ENCODE assay signal across 11 cellular contexts in the genomic region with DNA sequence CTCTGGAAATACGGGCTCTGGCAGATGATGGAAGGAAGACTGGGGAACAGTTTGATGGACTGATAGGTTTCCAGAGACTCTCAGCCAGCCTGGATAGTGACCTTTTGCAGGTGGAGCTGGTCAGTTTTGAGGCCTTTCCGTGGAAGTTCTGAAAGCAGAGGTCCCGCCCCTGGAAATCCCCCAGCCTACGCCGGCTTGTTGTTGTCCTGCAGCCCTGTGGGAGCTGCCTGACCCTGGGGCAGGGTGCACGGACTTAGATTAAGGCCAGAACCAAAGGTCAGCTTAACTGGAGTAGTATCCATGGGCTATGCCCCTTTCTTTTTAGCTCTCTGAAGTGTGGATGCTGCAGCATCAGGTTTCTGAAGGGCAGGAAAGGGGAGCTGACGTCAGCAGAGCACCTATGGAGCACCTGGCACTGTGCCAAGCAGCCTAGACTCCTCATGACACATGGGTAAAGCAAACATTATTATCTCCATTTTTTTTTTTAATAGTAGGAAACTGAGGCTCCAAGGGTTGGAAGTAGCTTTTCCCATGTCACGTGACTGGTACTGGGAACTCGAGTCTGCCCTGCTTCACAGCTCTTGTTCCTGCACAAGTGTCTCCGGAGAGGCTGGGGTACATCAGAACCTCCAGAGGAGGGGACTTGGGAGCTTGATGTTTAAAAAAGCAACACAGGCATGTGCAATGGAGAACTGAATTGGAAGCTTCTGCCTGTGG. TPM values are rescaled to one million over a fixed set of nuclear protein-coding genes. Genes with fewer than 3 reads are reported as not detected.
DNase-seq lines count a peak whose midpoint lies in the region; ATAC-seq, FAIRE-seq and TF ChIP-seq lines count a peak whose summit lies in the region.
"Had no signal": no experiment of that assay in that cellular context is flagged by ENCODE, and none has a peak within 500 bp of the region (broad histone marks: within the 10 kb centered on the region; RNA-seq: fewer than 3 reads in every experiment).

No MANE protein-coding gene starts in this region.

- peaks cover 0 to 2% of the 10 kb centered on the region in 2 donors for H3K36me3 Mint-ChIP-seq in CD14-positive monocyte

- no peak for TF ChIP-seq CTCF in CD14-positive monocyte (IDR thresholded peaks at IDR 0.05)
- no peak for TF ChIP-seq CTCF in foreskin keratinocyte (conservative IDR thresholded peaks at IDR 0.05)
- no peak for TF ChIP-seq CTCF in GM10266 (IDR thresholded peaks at IDR 0.05; ENCODE audit: control insufficient read depth, insufficient read depth, low read depth, missing control alignments)
- TF ChIP-seq CTCF in kidney (IDR thresholded peaks at IDR 0.05; ENCODE audit: borderline replicate concordance, extremely low read depth, insufficient read depth): no peak
- no peak for TF ChIP-seq CTCF in OCI-LY7 (conservative IDR thresholded peaks at IDR 0.05; ENCODE audit: low read length)

- BruUV-seq in OCI-LY7 (replicated peaks; lab: Mats Ljungman, UMichigan): no TSS peak

- POLR2A ChIA-PET in OCI-LY7 (lab: Charles Lee): interaction anchor here (0.7 to 1.2 kb wide), 6 partner anchors 9 to 57 kb away, joined by 3 to 5 read pairs (median 4); no protein-coding TSS in a partner anchor

- H2AFZ ChIP-seq in OCI-LY7 (ENCODE audit: low read length): no peak overlapping the region

- H3K79me2 ChIP-seq in OCI-LY7 (ENCODE audit: insufficient read depth, low read depth, low read length): no peaks in the 10 kb centered on the region

- H3K27ac Mint-ChIP-seq in CD14-positive monocyte: peak overlapping the region in 4 of 7 donors; percentile 26 to 84 (median 46)

- H3K9me3 ChIP-seq in kidney (ENCODE audit: control insufficient read depth in 1 of 2, low read length in 2 of 2): no peaks in the 10 kb centered on the region
- H3K9me3 ChIP-seq in OCI-LY7 (ENCODE audit: low read length): no peaks in the 10 kb centered on the region
- H3K9me3 ChIP-seq: body of pancreas had no signal

- TF ChIP-seq EP300 in Ishikawa (IDR thresholded peaks at IDR 0.05; ENCODE audit: borderline replicate concordance): 0 out of 2 replicates have a peak, but pooled peaks have one; percentile 21

- H3K27ac ChIP-seq in foreskin keratinocyte (no peak overlapping the region), kidney (ENCODE audit: low read depth in 2 of 2, low read length in 2 of 2) (no peak overlapping the region), OCI-LY7 (ENCODE audit: low read depth, low read length, poor library complexity, severe bottlenecking) (no peak overlapping the region)
- H3K27ac ChIP-seq: body of pancreas had no signal

- intact Hi-C loops in CD14-positive monocyte (cut with micrococcal nuclease): no loop called here
- intact Hi-C loops in kidney (cut with DNase I): no loop called here
- intact Hi-C loops in OCI-LY7 (cut with micrococcal nuclease; ENCODE audit: unreplicated experiment): no loop called here

- CTCF ChIA-PET in OCI-LY7 (lab: Charles Lee; ENCODE audit: unreplicated experiment): no interaction called here

- no peak overlapping the region for H3K4me3 Mint-ChIP-seq in CD14-positive monocyte

- no peaks in the 10 kb centered on the region for H3K9me3 Mint-ChIP-seq in CD14-positive monocyte

- no peak for TF ChIP-seq RAD21 in Ishikawa (IDR thresholded peaks at IDR 0.05; ENCODE audit: low read depth)

- ATAC-seq in foreskin keratinocyte: peak; percentile 58
- ATAC-seq in GM21717 (IDR thresholded peaks at IDR 0.05; ENCODE audit: unreplicated experiment): no peak
- ATAC-seq: body of pancreas had no signal

- no peak overlapping the region for H3K4me2 ChIP-seq in OCI-LY7 (ENCODE audit: low read length)

- FAIRE-seq in kidney (lab: Jason Lieb, UNC): no peak

- DNase-seq in CD14-positive monocyte (ENCODE audit: low spot score) (no peak), NCI-H69 (lab: John Stamatoyannopoulos, UW) (peak; percentile 98), foreskin keratinocyte (peak; percentile 48 to 68), GM10266 (ENCODE audit: extremely low spot score) (no peak), kidney (no peak), OCI-LY7 (ENCODE audit: low spot score) (no peak)
- DNase-seq: activated CD4-positive, alpha-beta T cell treated with anti-CD3 and anti-CD28 coated beads, Interleukin-2, amount 50 U/mL, for 4 hours; hypothalamus had no signal

- H3K27me3 Mint-ChIP-seq in CD14-positive monocyte (ENCODE audit: low read depth in 3 of 3): peaks cover 0 to 2% (median 0%) of the 10 kb centered on the region in 3 donors

- peaks cover 5% of the 10 kb centered on the region for H3K4me1 ChIP-seq in foreskin keratinocyte
- peaks cover 5 to 13% of the 10 kb centered on the region in 2 donors for H3K4me1 ChIP-seq in kidney (ENCODE audit: control insufficient read depth in 1 of 2, insufficient read depth in 1 of 2, low read depth in 1 of 2, low read length in 2 of 2)
- peaks cover 38% of the 10 kb centered on the region for H3K4me1 ChIP-seq in OCI-LY7 (ENCODE audit: insufficient read depth, low read length, poor library complexity, severe bottlenecking)
- H3K4me1 ChIP-seq: body of pancreas had no signal

- H3K4me3 ChIP-seq in kidney (ENCODE audit: low read length in 2 of 2) (no peak overlapping the region), OCI-LY7 (ENCODE audit: low read depth, low read length, poor library complexity, severe bottlenecking) (no peak overlapping the region)
- H3K4me3 ChIP-seq: body of pancreas had no signal

- H3K4me1 Mint-ChIP-seq in CD14-positive monocyte: peaks cover 82% of the 10 kb centered on the region

- no peaks in the 10 kb centered on the region for H3K36me3 ChIP-seq in kidney (ENCODE audit: control insufficient read depth in 1 of 2, insufficient read depth in 2 of 2, low read length in 2 of 2)
- H3K36me3 ChIP-seq in OCI-LY7 (ENCODE audit: insufficient read depth, low read length): no peaks in the 10 kb centered on the region

- H3K27me3 ChIP-seq in foreskin keratinocyte: no peaks in the 10 kb centered on the region
- H3K27me3 ChIP-seq: body of pancreas had no signal

- no peaks in the 10 kb centered on the region for H3K9me2 ChIP-seq in OCI-LY7 (ENCODE audit: insufficient read depth, low read length)

- H4K20me1 ChIP-seq in OCI-LY7 (ENCODE audit: insufficient read depth, low read length): peaks cover 6% of the 10 kb centered on the region; the same call in 1 of the 2 replicates

- no peak overlapping the region for H3K9ac ChIP-seq in kidney (ENCODE audit: low read length in 2 of 2)

TF ChIP-seq in Ishikawa, 13 proteins besides CTCF, POLR2A, EP300 and RAD21:
- TF ChIP-seq CEBPB (IDR thresholded peaks at IDR 0.05): no peak
- no peak for TF ChIP-seq YY1 (IDR thresholded peaks at IDR 0.05; ENCODE audit: low read depth)
- TF ChIP-seq, protein P1, sequence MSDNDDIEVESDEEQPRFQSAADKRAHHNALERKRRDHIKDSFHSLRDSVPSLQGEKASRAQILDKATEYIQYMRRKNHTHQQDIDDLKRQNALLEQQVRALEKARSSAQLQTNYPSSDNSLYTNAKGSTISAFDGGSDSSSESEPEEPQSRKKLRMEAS (IDR thresholded peaks at IDR 0.05): peak; percentile 59
- TF ChIP-seq ZBTB7A (IDR thresholded peaks at IDR 0.05; ENCODE audit: low read depth): no peak
- 0 out of 2 replicates have a peak, but pooled peaks have one; percentile 30 for TF ChIP-seq CREB1 (IDR thresholded peaks at IDR 0.05; ENCODE audit: low read depth)
- TF ChIP-seq, protein P2, sequence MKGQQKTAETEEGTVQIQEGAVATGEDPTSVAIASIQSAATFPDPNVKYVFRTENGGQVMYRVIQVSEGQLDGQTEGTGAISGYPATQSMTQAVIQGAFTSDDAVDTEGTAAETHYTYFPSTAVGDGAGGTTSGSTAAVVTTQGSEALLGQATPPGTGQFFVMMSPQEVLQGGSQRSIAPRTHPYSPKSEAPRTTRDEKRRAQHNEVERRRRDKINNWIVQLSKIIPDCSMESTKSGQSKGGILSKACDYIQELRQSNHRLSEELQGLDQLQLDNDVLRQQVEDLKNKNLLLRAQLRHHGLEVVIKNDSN (IDR thresholded peaks at IDR 0.05): peak; percentile 52
- TF ChIP-seq TCF12 (IDR thresholded peaks at IDR 0.05; ENCODE audit: low read depth): 0 out of 2 replicates have a peak, but pooled peaks have one; percentile 49
- TF ChIP-seq NFIC (IDR thresholded peaks at IDR 0.05): peak; percentile 97
- TF ChIP-seq TEAD4 (IDR thresholded peaks at IDR 0.05): no peak
- TF ChIP-seq EGR1 (IDR thresholded peaks at IDR 0.05): no peak
- no peak for TF ChIP-seq FOXM1 (IDR thresholded peaks at IDR 0.05; ENCODE audit: borderline replicate concordance, low read depth)
- TF ChIP-seq, protein P3, sequence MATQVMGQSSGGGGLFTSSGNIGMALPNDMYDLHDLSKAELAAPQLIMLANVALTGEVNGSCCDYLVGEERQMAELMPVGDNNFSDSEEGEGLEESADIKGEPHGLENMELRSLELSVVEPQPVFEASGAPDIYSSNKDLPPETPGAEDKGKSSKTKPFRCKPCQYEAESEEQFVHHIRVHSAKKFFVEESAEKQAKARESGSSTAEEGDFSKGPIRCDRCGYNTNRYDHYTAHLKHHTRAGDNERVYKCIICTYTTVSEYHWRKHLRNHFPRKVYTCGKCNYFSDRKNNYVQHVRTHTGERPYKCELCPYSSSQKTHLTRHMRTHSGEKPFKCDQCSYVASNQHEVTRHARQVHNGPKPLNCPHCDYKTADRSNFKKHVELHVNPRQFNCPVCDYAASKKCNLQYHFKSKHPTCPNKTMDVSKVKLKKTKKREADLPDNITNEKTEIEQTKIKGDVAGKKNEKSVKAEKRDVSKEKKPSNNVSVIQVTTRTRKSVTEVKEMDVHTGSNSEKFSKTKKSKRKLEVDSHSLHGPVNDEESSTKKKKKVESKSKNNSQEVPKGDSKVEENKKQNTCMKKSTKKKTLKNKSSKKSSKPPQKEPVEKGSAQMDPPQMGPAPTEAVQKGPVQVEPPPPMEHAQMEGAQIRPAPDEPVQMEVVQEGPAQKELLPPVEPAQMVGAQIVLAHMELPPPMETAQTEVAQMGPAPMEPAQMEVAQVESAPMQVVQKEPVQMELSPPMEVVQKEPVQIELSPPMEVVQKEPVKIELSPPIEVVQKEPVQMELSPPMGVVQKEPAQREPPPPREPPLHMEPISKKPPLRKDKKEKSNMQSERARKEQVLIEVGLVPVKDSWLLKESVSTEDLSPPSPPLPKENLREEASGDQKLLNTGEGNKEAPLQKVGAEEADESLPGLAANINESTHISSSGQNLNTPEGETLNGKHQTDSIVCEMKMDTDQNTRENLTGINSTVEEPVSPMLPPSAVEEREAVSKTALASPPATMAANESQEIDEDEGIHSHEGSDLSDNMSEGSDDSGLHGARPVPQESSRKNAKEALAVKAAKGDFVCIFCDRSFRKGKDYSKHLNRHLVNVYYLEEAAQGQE (IDR thresholded peaks at IDR 0.05; ENCODE audit: low read depth): no peak
- TF ChIP-seq TAF1 (IDR thresholded peaks at IDR 0.05; ENCODE audit: low read depth): no peak

RNA-seq across cellular contexts. Expression of a gene that starts 38.5 kb away (rescaled TPM):
- polyA plus RNA-seq in CD14-positive monocyte: 10 to 100 TPM; 13.7 to 29.0 TPM
- total RNA-seq in foreskin keratinocyte: 39.4 and 46.5 TPM in 2 replicates
- polyA plus RNA-seq in foreskin keratinocyte: 36.5 and 39.7 TPM in 2 replicates
- 11.0 TPM for total RNA-seq in kidney
- polyA plus RNA-seq in kidney (ENCODE audit: insufficient read depth, low read depth, low replicate concordance): 3.9 TPM
- 14.3 and 18.3 TPM in 2 replicates for total RNA-seq in OCI-LY7 (2014; rRNA removed; shearing (Covaris generic))
- total RNA-seq in OCI-LY7 (2022): 7.2 and 8.2 TPM in 2 replicates

Comparison
In these comparisons a context has a peak if more than half of its experiments do, and no peak if none do; other contexts are left out.
1. DNase-seq: peak in NCI-H69 (single experiment) and foreskin keratinocyte (2 of 2); none in CD14-positive monocyte (single experiment), GM10266 (single experiment), kidney (single experiment) and OCI-LY7 (single experiment).